ENCODE assay signal across 7 cellular contexts in the genomic region with DNA sequence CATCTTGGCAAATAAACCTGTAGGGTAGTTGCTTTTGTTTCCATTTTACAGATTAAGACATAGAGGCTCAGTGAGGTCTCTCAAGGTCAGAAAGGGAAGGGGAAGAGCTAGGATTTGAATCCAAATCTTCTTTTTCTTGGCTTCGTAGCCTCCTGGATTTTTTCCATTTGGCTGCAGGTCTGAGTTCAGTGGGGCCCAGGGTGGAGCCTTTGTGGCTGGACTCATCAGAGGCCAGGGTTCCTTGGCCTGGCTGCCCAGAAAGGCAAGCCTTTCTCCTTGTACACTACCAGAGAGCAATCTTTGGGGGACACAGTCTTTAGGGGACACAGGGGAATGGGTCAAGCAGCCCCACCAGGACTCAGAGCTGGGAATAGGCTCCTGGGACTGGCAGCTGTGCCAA. TPM values are rescaled to one million over a fixed set of nuclear protein-coding genes. Genes with fewer than 3 reads are reported as not detected.
A peak's percentile ranks its signal among the peaks of the same experiment; 100 is the strongest.
DNase-seq lines count a peak whose midpoint lies in the region; ATAC-seq and TF ChIP-seq lines count a peak whose summit lies in the region.

No MANE protein-coding gene starts in this region.

- POLR2A ChIA-PET in HEK293 (lab: Yijun Ruan, JAX): no interaction called here

- no peak overlapping the region for H3K4me3 Mint-ChIP-seq in activated T-helper 2 cell treated with anti-CD3 and anti-CD28 coated beads, Interferon-gamma antibody, Interleukin-2, Interleukin-4, amounts not matched to agents 10 μg/mL and 5 μg/mL and 100 μg/mL, durations not matched to agents 14 hours and 24 hours and 36 hours (ENCODE audit: low read depth)
- H3K4me3 Mint-ChIP-seq in stimulated activated naive CD8-positive, alpha-beta T cell treated with anti-CD3 and anti-CD28 coated beads, Interleukin-15, amount 100 ng/mL, for 72 hours: peak overlapping the region in 1 of 2 donors; percentile 66

- H3K9me3 Mint-ChIP-seq in activated T-helper 2 cell treated with anti-CD3 and anti-CD28 coated beads, Interferon-gamma antibody, Interleukin-2, Interleukin-4, amounts not matched to agents 10 μg/mL and 5 μg/mL and 100 μg/mL, durations not matched to agents 14 hours and 24 hours and 36 hours: no peaks in the 10 kb centered on the region
- no peaks in the 10 kb centered on the region for H3K9me3 Mint-ChIP-seq in stimulated activated naive CD8-positive, alpha-beta T cell treated with anti-CD3 and anti-CD28 coated beads, Interleukin-15, amount 100 ng/mL, for 72 hours

- H3K27me3 ChIP-seq in heart right ventricle (no peaks in the 10 kb centered on the region), HAP-1 (ENCODE audit: low read depth) (peaks cover 10% of the 10 kb centered on the region)

- peak overlapping the region; percentile 21; the same call in 1 of the 2 replicates for H3K27ac ChIP-seq in HEK293 (ENCODE audit: extremely low read depth, low read depth, low read length)
- peak overlapping the region; percentile 33 to 95 (median 65) for H3K27ac ChIP-seq in heart right ventricle

- H3K4me1 ChIP-seq in HEK293 (ENCODE audit: control insufficient read depth, insufficient read depth, low read length): no peaks in the 10 kb centered on the region; the same call in 1 of the 2 replicates
- peaks cover 10 to 63% (median 38%) of the 10 kb centered on the region in 9 donors for H3K4me1 ChIP-seq in heart right ventricle
- H3K4me1 ChIP-seq in HAP-1: peaks cover 9% of the 10 kb centered on the region

- DNase-seq in activated T-helper 2 cell treated with anti-CD3 and anti-CD28 coated beads, Interferon-gamma antibody, Interleukin-2, Interleukin-4, amounts not matched to agents 10 μg/mL and 5 μg/mL and 100 μg/mL, durations not matched to agents 14 hours and 24 hours and 36 hours (ENCODE audit: low spot score): no peak
- DNase-seq in heart right ventricle (no peak), HAP-1 (ENCODE audit: low spot score in 2 of 2) (no peak), medulla oblongata (ENCODE audit: extremely low spot score) (no peak)
- DNase-seq in stimulated activated naive CD8-positive, alpha-beta T cell treated with anti-CD3 and anti-CD28 coated beads, Interleukin-15, amount 100 ng/mL, for 72 hours: no peak

- WGBS in heart right ventricle, 2 donors: 60 to 89% methylated on average over 1 of the region's 1 CpG

- H3K9me3 ChIP-seq in HEK293 (ENCODE audit: control insufficient read depth, insufficient read depth, low read depth, low read length): no peaks in the 10 kb centered on the region
- H3K9me3 ChIP-seq in heart right ventricle: no peaks in the 10 kb centered on the region
- H3K9me3 ChIP-seq in HAP-1: no peaks in the 10 kb centered on the region

- no peaks in the 10 kb centered on the region for H3K36me3 Mint-ChIP-seq in activated T-helper 2 cell treated with anti-CD3 and anti-CD28 coated beads, Interferon-gamma antibody, Interleukin-2, Interleukin-4, amounts not matched to agents 10 μg/mL and 5 μg/mL and 100 μg/mL, durations not matched to agents 14 hours and 24 hours and 36 hours (ENCODE audit: low read depth)

- H3K36me3 ChIP-seq in HEK293 (ENCODE audit: control insufficient read depth in 2 of 2, insufficient read depth in 1 of 2, low read length in 2 of 2) (no peaks in the 10 kb centered on the region), heart right ventricle (no peaks in the 10 kb centered on the region), HAP-1 (replicated peaks) (0 out of 2 replicates have a peak, but pooled peaks cover 2% of the 10 kb centered on the region)

- intact Hi-C loops in activated T-helper 2 cell treated with anti-CD3 and anti-CD28 coated beads, Interferon-gamma antibody, Interleukin-2, Interleukin-4, amounts not matched to agents 10 μg/mL and 5 μg/mL and 100 μg/mL, durations not matched to agents 14 hours and 24 hours and 36 hours (cut with micrococcal nuclease): loop anchor here (2.0 kb wide), 1 partner anchor 20 kb away; no protein-coding TSS in a partner anchor
- intact Hi-C loops in heart right ventricle (cut with DNase I): loop anchor here (2.0 to 10.0 kb wide), 11 partner anchors 42 to 182 kb away; a partner anchor contains a TSS

- H3K27me3 Mint-ChIP-seq in activated T-helper 2 cell treated with anti-CD3 and anti-CD28 coated beads, Interferon-gamma antibody, Interleukin-2, Interleukin-4, amounts not matched to agents 10 μg/mL and 5 μg/mL and 100 μg/mL, durations not matched to agents 14 hours and 24 hours and 36 hours (ENCODE audit: low read depth): peaks cover 5% of the 10 kb centered on the region
- no peaks in the 10 kb centered on the region for H3K27me3 Mint-ChIP-seq in stimulated activated naive CD8-positive, alpha-beta T cell treated with anti-CD3 and anti-CD28 coated beads, Interleukin-15, amount 100 ng/mL, for 72 hours

- H3K4me3 ChIP-seq in HEK293 (ENCODE audit: low read depth, low read length): no peak overlapping the region
- H3K4me3 ChIP-seq in heart right ventricle: no peak overlapping the region
- H3K4me3 ChIP-seq in HAP-1: no peak overlapping the region

- H3K4me1 Mint-ChIP-seq in activated T-helper 2 cell treated with anti-CD3 and anti-CD28 coated beads, Interferon-gamma antibody, Interleukin-2, Interleukin-4, amounts not matched to agents 10 μg/mL and 5 μg/mL and 100 μg/mL, durations not matched to agents 14 hours and 24 hours and 36 hours (ENCODE audit: low read depth): peaks cover 48% of the 10 kb centered on the region
- peaks cover 62% of the 10 kb centered on the region for H3K4me1 Mint-ChIP-seq in stimulated activated naive CD8-positive, alpha-beta T cell treated with anti-CD3 and anti-CD28 coated beads, Interleukin-15, amount 100 ng/mL, for 72 hours

- ATAC-seq in heart right ventricle (peak in 7 of 8 donors; percentile 8 to 46 (median 24)), HG03439 (IDR thresholded peaks at IDR 0.05; ENCODE audit: unreplicated experiment) (no peak)
- ATAC-seq in stimulated activated naive CD8-positive, alpha-beta T cell treated with anti-CD3 and anti-CD28 coated beads, Interleukin-15, amount 100 ng/mL, for 72 hours: no peak

- H3K27ac Mint-ChIP-seq in activated T-helper 2 cell treated with anti-CD3 and anti-CD28 coated beads, Interferon-gamma antibody, Interleukin-2, Interleukin-4, amounts not matched to agents 10 μg/mL and 5 μg/mL and 100 μg/mL, durations not matched to agents 14 hours and 24 hours and 36 hours: peak overlapping the region; percentile 80
- H3K27ac Mint-ChIP-seq in stimulated activated naive CD8-positive, alpha-beta T cell treated with anti-CD3 and anti-CD28 coated beads, Interleukin-15, amount 100 ng/mL, for 72 hours: peak overlapping the region; percentile 88 to 90

- in situ Hi-C loops in HAP-1 (cut with MboI; ENCODE audit: low sequenced_read_pairs): loop anchor here (5.0 to 25.0 kb wide), 2 partner anchors 180 to 325 kb away; no protein-coding TSS in a partner anchor

- no peak for TF ChIP-seq CTCF in HEK293 (tag by site-specific recombination; IDR thresholded peaks at IDR 0.05)
- TF ChIP-seq CTCF in heart right ventricle (IDR thresholded peaks at IDR 0.05): no peak

- CTCF ChIA-PET in HEK293 (lab: Yijun Ruan, JAX): interaction anchor here (0.6 to 6.3 kb wide), 36 partner anchors 8 to 319 kb away, joined by 3 to 52 read pairs (median 4); a partner anchor contains a TSS

TF ChIP-seq in HEK293, 187 proteins besides CTCF, POLR2A, EP300 and RAD21 (continues in another document):
- TF ChIP-seq, protein P1, sequence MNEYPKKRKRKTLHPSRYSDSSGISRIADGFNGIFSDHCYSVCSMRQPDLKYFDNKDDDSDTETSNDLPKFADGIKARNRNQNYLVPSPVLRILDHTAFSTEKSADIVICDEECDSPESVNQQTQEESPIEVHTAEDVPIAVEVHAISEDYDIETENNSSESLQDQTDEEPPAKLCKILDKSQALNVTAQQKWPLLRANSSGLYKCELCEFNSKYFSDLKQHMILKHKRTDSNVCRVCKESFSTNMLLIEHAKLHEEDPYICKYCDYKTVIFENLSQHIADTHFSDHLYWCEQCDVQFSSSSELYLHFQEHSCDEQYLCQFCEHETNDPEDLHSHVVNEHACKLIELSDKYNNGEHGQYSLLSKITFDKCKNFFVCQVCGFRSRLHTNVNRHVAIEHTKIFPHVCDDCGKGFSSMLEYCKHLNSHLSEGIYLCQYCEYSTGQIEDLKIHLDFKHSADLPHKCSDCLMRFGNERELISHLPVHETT (tag by site-specific recombination; IDR thresholded peaks at IDR 0.05): no peak
- no peak for TF ChIP-seq ZFP3 (tag by site-specific recombination; IDR thresholded peaks at IDR 0.05; ENCODE audit: low read depth)
- TF ChIP-seq, protein P2, sequence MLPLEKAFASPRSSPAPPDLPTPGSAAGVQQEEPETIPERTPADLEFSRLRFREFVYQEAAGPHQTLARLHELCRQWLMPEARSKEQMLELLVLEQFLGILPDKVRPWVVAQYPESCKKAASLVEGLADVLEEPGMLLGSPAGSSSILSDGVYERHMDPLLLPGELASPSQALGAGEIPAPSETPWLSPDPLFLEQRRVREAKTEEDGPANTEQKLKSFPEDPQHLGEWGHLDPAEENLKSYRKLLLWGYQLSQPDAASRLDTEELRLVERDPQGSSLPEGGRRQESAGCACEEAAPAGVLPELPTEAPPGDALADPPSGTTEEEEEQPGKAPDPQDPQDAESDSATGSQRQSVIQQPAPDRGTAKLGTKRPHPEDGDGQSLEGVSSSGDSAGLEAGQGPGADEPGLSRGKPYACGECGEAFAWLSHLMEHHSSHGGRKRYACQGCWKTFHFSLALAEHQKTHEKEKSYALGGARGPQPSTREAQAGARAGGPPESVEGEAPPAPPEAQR (tag by site-specific recombination; IDR thresholded peaks at IDR 0.05): no peak
- no peak for TF ChIP-seq ZNF174 (tag by site-specific recombination; IDR thresholded peaks at IDR 0.05)
- TF ChIP-seq ZNF366 (tag by site-specific recombination; conservative IDR thresholded peaks at IDR 0.05): no peak
- no peak for TF ChIP-seq ZNF184 (tag by site-specific recombination; IDR thresholded peaks at IDR 0.05)
- TF ChIP-seq, protein P3, sequence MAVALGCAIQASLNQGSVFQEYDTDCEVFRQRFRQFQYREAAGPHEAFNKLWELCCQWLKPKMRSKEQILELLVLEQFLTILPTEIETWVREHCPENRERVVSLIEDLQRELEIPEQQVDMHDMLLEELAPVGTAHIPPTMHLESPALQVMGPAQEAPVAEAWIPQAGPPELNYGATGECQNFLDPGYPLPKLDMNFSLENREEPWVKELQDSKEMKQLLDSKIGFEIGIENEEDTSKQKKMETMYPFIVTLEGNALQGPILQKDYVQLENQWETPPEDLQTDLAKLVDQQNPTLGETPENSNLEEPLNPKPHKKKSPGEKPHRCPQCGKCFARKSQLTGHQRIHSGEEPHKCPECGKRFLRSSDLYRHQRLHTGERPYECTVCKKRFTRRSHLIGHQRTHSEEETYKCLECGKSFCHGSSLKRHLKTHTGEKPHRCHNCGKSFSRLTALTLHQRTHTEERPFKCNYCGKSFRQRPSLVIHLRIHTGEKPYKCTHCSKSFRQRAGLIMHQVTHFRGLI (tag by site-specific recombination; IDR thresholded peaks at IDR 0.05): no peak
- no peak for TF ChIP-seq YY1 (tag by site-specific recombination; IDR thresholded peaks at IDR 0.05)

RNA-seq across cellular contexts. Expression of a gene that starts 10.5 kb away (rescaled TPM):
- 164 TPM in 2 replicates for total RNA-seq in activated T-helper 2 cell treated with anti-CD3 and anti-CD28 coated beads, Interferon-gamma antibody, Interleukin-2, Interleukin-4, amounts not matched to agents 10 μg/mL and 5 μg/mL and 100 μg/mL, durations not matched to agents 14 hours and 24 hours and 36 hours
- 1 to 10 TPM; 1.1 to 6.7 (median 1.9) TPM for total RNA-seq in heart right ventricle
- polyA plus RNA-seq in heart right ventricle: 1 to 10 TPM; 2.2 to 5.7 TPM

Comparison
In these comparisons a context has a peak if more than half of its experiments do, and no peak if none do; other contexts are left out.
1. ATAC-seq: peak in heart right ventricle (7 of 8); none in stimulated activated naive CD8-positive, alpha-beta T cell treated with anti-CD3 and anti-CD28 coated beads, Interleukin-15, amount 100 ng/mL, for 72 hours (single experiment) and HG03439 (single experiment).
2. RNA of a gene that starts 10.5 kb away (total RNA-seq): 164 TPM in activated T-helper 2 cell treated with anti-CD3 and anti-CD28 coated beads, Interferon-gamma antibody, Interleukin-2, Interleukin-4, amounts not matched to agents 10 μg/mL and 5 μg/mL and 100 μg/mL, durations not matched to agents 14 hours and 24 hours and 36 hours; 1.1 to 6.7 TPM in heart right ventricle; every median in the first group is over 10 times any median in the second.